17 cellular contexts compared by ENCODE assay signal in genomic region chr4:4637710-4638109, GRCh38.
A peak's percentile ranks its signal among the peaks of the same experiment; 100 is the strongest.
DNase-seq lines count a peak whose midpoint lies in the region; ATAC-seq, FAIRE-seq and TF ChIP-seq lines count a peak whose summit lies in the region.
"Had no signal": no experiment of that assay in that cellular context is flagged by ENCODE, and none has a peak within 500 bp of the region (broad histone marks: within the 10 kb centered on the region; RNA-seq: fewer than 3 reads in every experiment).

No MANE protein-coding gene starts in this region.

- SMC1A ChIA-PET in GM12878 (lab: Charles Lee; ENCODE audit: uncharacterized antibody, unreplicated experiment): no interaction called here

- H3K4me1 ChIP-seq in GM12878 (ENCODE audit: control insufficient read depth, insufficient read depth, low read length) (peaks cover 8% of the 10 kb centered on the region), ascending aorta (no peaks in the 10 kb centered on the region)
- H3K4me1 ChIP-seq: uterus had no signal

- FAIRE-seq in GM12878 (lab: Jason Lieb, UNC): peak; percentile 35
- FAIRE-seq: K562 had no signal

- no peaks in the 10 kb centered on the region for H3K27me3 Mint-ChIP-seq in activated CD4-positive, alpha-beta memory T cell treated with anti-CD3 and anti-CD28 coated beads for 36 hours
- H3K27me3 Mint-ChIP-seq in activated CD4-positive, alpha-beta memory T cell treated with anti-CD3 and anti-CD28 coated beads, Interleukin-2, amount 10 ng/mL, durations not matched to agents 7 days and 5 days: no peaks in the 10 kb centered on the region

- H2AFZ ChIP-seq in GM12878 (ENCODE audit: control insufficient read depth, low read depth, low read length): no peak overlapping the region

- peak; percentile 53 for DNase-seq in activated CD4-positive, alpha-beta memory T cell treated with anti-CD3 and anti-CD28 coated beads for 36 hours
- no peak for DNase-seq in activated CD4-positive, alpha-beta memory T cell treated with anti-CD3 and anti-CD28 coated beads, Interleukin-2, amount 10 ng/mL, durations not matched to agents 7 days and 5 days
- DNase-seq in GM12878 (ENCODE audit: low read depth, low spot score) (peak; percentile 33), ascending aorta (ENCODE audit: low spot score in 2 of 2) (no peak), EL (no peak), COR-L47 (lab: John Stamatoyannopoulos, UW) (no peak)
- DNase-seq: activated gamma-delta T cell treated with Interleukin-2 at 50 U/mL for 16 hours, cerebellar nuclear complex, NCI-H146, SK-N-SH, uterus had no signal

- in situ Hi-C loops in GM12878 (cut with MboI): no loop called here

- H3K4me1 Mint-ChIP-seq in activated CD4-positive, alpha-beta memory T cell treated with anti-CD3 and anti-CD28 coated beads for 36 hours (ENCODE audit: low read depth): peaks cover 8% of the 10 kb centered on the region
- peaks cover 9% of the 10 kb centered on the region for H3K4me1 Mint-ChIP-seq in activated CD4-positive, alpha-beta memory T cell treated with anti-CD3 and anti-CD28 coated beads, Interleukin-2, amount 10 ng/mL, durations not matched to agents 7 days and 5 days

- no TSS peak for BruUV-seq in GM12878 (replicated peaks; lab: Mats Ljungman, UMichigan)

- TF ChIP-seq CTCF in GM12878 (IDR thresholded peaks at IDR 0.05 in 2 of 3, conservative IDR thresholded peaks at IDR 0.05 in 1 of 3; ENCODE audit: control insufficient read depth in 2 of 3, extremely low read depth in 1 of 3, insufficient read depth in 1 of 3, low read depth in 3 of 3, low read length in 3 of 3) (no peak), ascending aorta (IDR thresholded peaks at IDR 0.05) (no peak)

- H3K4me3 Mint-ChIP-seq in activated CD4-positive, alpha-beta memory T cell treated with anti-CD3 and anti-CD28 coated beads for 36 hours: no peak overlapping the region
- no peak overlapping the region for H3K4me3 Mint-ChIP-seq in activated CD4-positive, alpha-beta memory T cell treated with anti-CD3 and anti-CD28 coated beads, Interleukin-2, amount 10 ng/mL, durations not matched to agents 7 days and 5 days
- H3K4me3 Mint-ChIP-seq: neural crest cell had no signal

- H3K27ac ChIP-seq in GM12878 (ENCODE audit: control insufficient read depth, insufficient read depth): no peak overlapping the region
- H3K27ac ChIP-seq in ascending aorta: no peak overlapping the region
- H3K27ac ChIP-seq: skin epidermis, uterus, VCaP had no signal

- no peak overlapping the region for H3K4me3 ChIP-seq in GM12878
- H3K4me3 ChIP-seq in ascending aorta: no peak overlapping the region
- H3K4me3 ChIP-seq: K562, skin epidermis, uterus had no signal

- no peak for TF ChIP-seq EP300 in GM12878 (IDR thresholded peaks at IDR 0.05; ENCODE audit: borderline replicate concordance in 1 of 2, control insufficient read depth in 1 of 2, low read depth in 2 of 2, low read length in 2 of 2)

- 5% methylated on average over 5 of the region's 5 CpGs for WGBS in GM12878 (ENCODE audit: insufficient coverage, insufficient replicate concordance, low lambda C conversion rate, missing lambda C conversion rate)

- TF ChIP-seq RAD21 in GM12878 (IDR thresholded peaks at IDR 0.05; ENCODE audit: insufficient read depth, low read depth, low read length): no peak

- H3K4me2 ChIP-seq in GM12878 (ENCODE audit: control insufficient read depth, insufficient read depth): peak overlapping the region; percentile 38
- H3K4me2 ChIP-seq: SK-N-SH had no signal

- H3K27me3 ChIP-seq in GM12878 (replicated peaks in 1 of 2; ENCODE audit: control insufficient read depth in 2 of 2, insufficient read depth in 2 of 2, low read length in 1 of 2) (no peaks in the 10 kb centered on the region), ascending aorta (no peaks in the 10 kb centered on the region)
- H3K27me3 ChIP-seq: uterus had no signal

- TF ChIP-seq POLR2A in GM12878 (IDR thresholded peaks at IDR 0.05; ENCODE audit: low read depth, low read length): no peak

- no peaks in the 10 kb centered on the region for H3K9me3 ChIP-seq in GM12878 (replicated peaks; ENCODE audit: control insufficient read depth, insufficient read depth, low read length)
- no peaks in the 10 kb centered on the region for H3K9me3 ChIP-seq in ascending aorta
- H3K9me3 ChIP-seq: SK-N-SH, uterus had no signal

- H3K36me3 Mint-ChIP-seq in activated CD4-positive, alpha-beta memory T cell treated with anti-CD3 and anti-CD28 coated beads for 36 hours: peaks cover 16% of the 10 kb centered on the region
- H3K36me3 Mint-ChIP-seq in activated CD4-positive, alpha-beta memory T cell treated with anti-CD3 and anti-CD28 coated beads, Interleukin-2, amount 10 ng/mL, durations not matched to agents 7 days and 5 days (ENCODE audit: low read depth): peaks cover 8% of the 10 kb centered on the region

- H3K9me3 Mint-ChIP-seq in activated CD4-positive, alpha-beta memory T cell treated with anti-CD3 and anti-CD28 coated beads for 36 hours: peaks cover 11% of the 10 kb centered on the region
- no peaks in the 10 kb centered on the region for H3K9me3 Mint-ChIP-seq in activated CD4-positive, alpha-beta memory T cell treated with anti-CD3 and anti-CD28 coated beads, Interleukin-2, amount 10 ng/mL, durations not matched to agents 7 days and 5 days
- H3K9me3 Mint-ChIP-seq: neural crest cell had no signal

- H3K27ac Mint-ChIP-seq in activated CD4-positive, alpha-beta memory T cell treated with anti-CD3 and anti-CD28 coated beads for 36 hours: no peak overlapping the region
- no peak overlapping the region for H3K27ac Mint-ChIP-seq in activated CD4-positive, alpha-beta memory T cell treated with anti-CD3 and anti-CD28 coated beads, Interleukin-2, amount 10 ng/mL, durations not matched to agents 7 days and 5 days

- ATAC-seq in GM19025 (IDR thresholded peaks at IDR 0.05; ENCODE audit: low read depth, unreplicated experiment) (peak; percentile 64), HG02884 (IDR thresholded peaks at IDR 0.05; ENCODE audit: unreplicated experiment) (peak; percentile 86), GM12878 (peak; percentile 98)
- ATAC-seq: K562 had no signal

- no peaks in the 10 kb centered on the region for H3K79me2 ChIP-seq in GM12878 (ENCODE audit: control insufficient read depth, insufficient read depth, low read length)

- RAD21 ChIA-PET in GM12878 (lab: Charles Lee; ENCODE audit: unreplicated experiment): interaction anchor here (0.7 kb wide), 1 partner anchor 120 kb away, joined by 3 read pairs; no protein-coding TSS in a partner anchor

- CTCF ChIA-PET in activated CD4-positive, alpha-beta memory T cell treated with anti-CD3 and anti-CD28 coated beads for 36 hours (lab: Charles Lee): no interaction called here
- CTCF ChIA-PET in activated CD4-positive, alpha-beta memory T cell treated with anti-CD3 and anti-CD28 coated beads, Interleukin-2, amount 10 ng/mL, durations not matched to agents 7 days and 5 days (lab: Charles Lee): no interaction called here
- CTCF ChIA-PET in GM12878 (lab: Yijun Ruan, JAX): interaction anchor here (0.7 kb wide), 1 partner anchor 174 kb away, joined by 4 read pairs; no protein-coding TSS in a partner anchor

- no peak overlapping the region for H3K9ac ChIP-seq in GM12878 (ENCODE audit: control insufficient read depth, insufficient read depth, low read length)
- H3K9ac ChIP-seq: SK-N-SH had no signal

- intact Hi-C loops in activated CD4-positive, alpha-beta memory T cell treated with anti-CD3 and anti-CD28 coated beads for 36 hours (cut with micrococcal nuclease): loop anchor here (10.0 kb wide), 1 partner anchor 143 kb away; no protein-coding TSS in a partner anchor
- intact Hi-C loops in GM12878 (cut with micrococcal nuclease; ENCODE audit: unreplicated experiment): no loop called here
- intact Hi-C loops in ascending aorta (cut with DNase I): no loop called here

- POLR2A ChIA-PET in activated CD4-positive, alpha-beta memory T cell treated with anti-CD3 and anti-CD28 coated beads for 36 hours (lab: Charles Lee): no interaction called here
- POLR2A ChIA-PET in activated CD4-positive, alpha-beta memory T cell treated with anti-CD3 and anti-CD28 coated beads, Interleukin-2, amount 10 ng/mL, durations not matched to agents 7 days and 5 days (lab: Charles Lee): no interaction called here
- POLR2A ChIA-PET in GM12878 (lab: Charles Lee): no interaction called here

- no peaks in the 10 kb centered on the region; a peak in 1 of 4 replicates for H3K36me3 ChIP-seq in GM12878 (ENCODE audit: control insufficient read depth in 2 of 2, insufficient read depth in 2 of 2, low read length in 1 of 2)
- H3K36me3 ChIP-seq in ascending aorta: no peaks in the 10 kb centered on the region
- H3K36me3 ChIP-seq: uterus had no signal

- no peaks in the 10 kb centered on the region for H4K20me1 ChIP-seq in GM12878 (ENCODE audit: control insufficient read depth, insufficient read depth)

TF ChIP-seq in GM12878, 131 proteins besides CTCF, POLR2A, EP300 and RAD21 (continues in another document):
- TF ChIP-seq IKZF1 (conservative IDR thresholded peaks at IDR 0.05) (0 out of 2 replicates have a peak, but pooled peaks have one; percentile 31), PML (IDR thresholded peaks at IDR 0.05; ENCODE audit: low read length) (no peak), MYC (IDR thresholded peaks at IDR 0.05; ENCODE audit: insufficient read depth, insufficient read length, insufficient replicate concordance, low read length, severe bottlenecking) (no peak), SUPT20H (IDR thresholded peaks at IDR 0.05; ENCODE audit: borderline replicate concordance, control insufficient read depth, low read depth, low read length) (no peak), TCF3 (IDR thresholded peaks at IDR 0.05; ENCODE audit: borderline replicate concordance, insufficient read depth, low read depth, low read length) (peak; percentile 48; the same call in 1 of the 2 replicates), RCOR1 (conservative IDR thresholded peaks at IDR 0.05; ENCODE audit: low read depth, low read length) (no peak)
- TF ChIP-seq, protein P1, sequence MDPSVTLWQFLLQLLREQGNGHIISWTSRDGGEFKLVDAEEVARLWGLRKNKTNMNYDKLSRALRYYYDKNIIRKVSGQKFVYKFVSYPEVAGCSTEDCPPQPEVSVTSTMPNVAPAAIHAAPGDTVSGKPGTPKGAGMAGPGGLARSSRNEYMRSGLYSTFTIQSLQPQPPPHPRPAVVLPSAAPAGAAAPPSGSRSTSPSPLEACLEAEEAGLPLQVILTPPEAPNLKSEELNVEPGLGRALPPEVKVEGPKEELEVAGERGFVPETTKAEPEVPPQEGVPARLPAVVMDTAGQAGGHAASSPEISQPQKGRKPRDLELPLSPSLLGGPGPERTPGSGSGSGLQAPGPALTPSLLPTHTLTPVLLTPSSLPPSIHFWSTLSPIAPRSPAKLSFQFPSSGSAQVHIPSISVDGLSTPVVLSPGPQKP (IDR thresholded peaks at IDR 0.05; ENCODE audit: low read depth, low read length): no peak
- TF ChIP-seq, protein P2, sequence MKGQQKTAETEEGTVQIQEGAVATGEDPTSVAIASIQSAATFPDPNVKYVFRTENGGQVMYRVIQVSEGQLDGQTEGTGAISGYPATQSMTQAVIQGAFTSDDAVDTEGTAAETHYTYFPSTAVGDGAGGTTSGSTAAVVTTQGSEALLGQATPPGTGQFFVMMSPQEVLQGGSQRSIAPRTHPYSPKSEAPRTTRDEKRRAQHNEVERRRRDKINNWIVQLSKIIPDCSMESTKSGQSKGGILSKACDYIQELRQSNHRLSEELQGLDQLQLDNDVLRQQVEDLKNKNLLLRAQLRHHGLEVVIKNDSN (IDR thresholded peaks at IDR 0.05; ENCODE audit: borderline replicate concordance, extremely low read length, insufficient read depth, low read depth, low read length): no peak

Comparison
In these comparisons a context has a peak if more than half of its experiments do, and no peak if none do; other contexts are left out.
1. DNase-seq: peak in activated CD4-positive, alpha-beta memory T cell treated with anti-CD3 and anti-CD28 coated beads for 36 hours (single experiment) and GM12878 (single experiment); none in activated CD4-positive, alpha-beta memory T cell treated with anti-CD3 and anti-CD28 coated beads, Interleukin-2, amount 10 ng/mL, durations not matched to agents 7 days and 5 days (single experiment), ascending aorta (0 of 2), EL (single experiment) and COR-L47 (single experiment).
2. Peak in every context shown above with its lines, with median percentiles within 50 percentile points of each other: ATAC-seq.